Comparison of ENCODE assay signal across 21 cellular contexts in the genomic region with DNA sequence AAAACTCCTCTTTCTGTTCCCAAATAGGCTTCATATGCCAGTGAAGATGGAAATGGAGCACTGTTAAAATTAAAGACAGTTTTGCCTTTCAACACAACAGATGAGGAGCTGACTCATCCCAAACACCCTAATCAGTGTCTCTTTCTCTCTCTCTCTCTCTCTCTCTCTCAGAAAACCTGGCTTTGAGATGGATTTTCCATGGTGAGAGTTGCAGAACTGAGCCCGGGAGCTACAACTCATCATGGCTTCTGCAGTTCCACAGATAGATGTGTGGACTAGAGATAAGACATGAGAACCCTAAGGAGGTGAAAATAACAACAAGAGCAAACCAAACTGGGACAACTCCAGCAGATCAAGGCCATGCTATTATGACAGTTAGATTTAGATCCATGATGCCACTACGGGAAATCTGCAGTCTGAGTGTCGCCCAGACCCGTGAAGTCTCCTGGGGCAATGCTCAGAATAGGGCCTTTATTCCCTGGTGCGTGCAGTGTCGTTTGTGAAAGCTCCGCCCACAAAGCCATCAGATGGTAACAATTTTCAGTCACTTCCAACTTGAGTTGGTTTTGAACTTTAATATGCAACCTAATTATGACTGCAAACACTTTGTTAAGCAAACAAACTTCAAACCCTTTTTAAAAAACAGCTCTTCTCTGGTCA.
DNase-seq lines count a peak whose midpoint lies in the region; ATAC-seq, FAIRE-seq and TF ChIP-seq lines count a peak whose summit lies in the region.
"Had no signal": no experiment of that assay in that cellular context is flagged by ENCODE, and none has a peak within 500 bp of the region (broad histone marks: within the 10 kb centered on the region; RNA-seq: fewer than 3 reads in every experiment).

No MANE protein-coding gene starts in this region.

- no peaks in the 10 kb centered on the region for H3K9me3 ChIP-seq in OCI-LY7 (ENCODE audit: low read length)
- H3K9me3 ChIP-seq: HAP-1, stomach had no signal

- TF ChIP-seq CTCF in AG09309 (IDR thresholded peaks at IDR 0.05; ENCODE audit: control insufficient read depth, insufficient read depth, low read depth, low read length, missing control alignments) (no peak), OCI-LY7 (conservative IDR thresholded peaks at IDR 0.05; ENCODE audit: low read length) (no peak), nephron progenitor cell (IDR thresholded peaks at IDR 0.05) (no peak)

- H3K36me3 ChIP-seq in OCI-LY7 (ENCODE audit: insufficient read depth, low read length): no peaks in the 10 kb centered on the region
- H3K36me3 ChIP-seq: HAP-1, stomach had no signal

- peaks cover 7% of the 10 kb centered on the region for H3K36me3 Mint-ChIP-seq in nephron progenitor cell (ENCODE audit: low read depth)

- peak overlapping the region; percentile 35 for H3K4me2 ChIP-seq in OCI-LY7 (ENCODE audit: low read length)

- no peak overlapping the region for H3K27ac Mint-ChIP-seq in nephron progenitor cell
- H3K27ac Mint-ChIP-seq in stimulated activated naive CD8-positive, alpha-beta T cell treated with anti-CD3 and anti-CD28 coated beads, Interleukin-15, amount 100 ng/mL, for 72 hours: peak overlapping the region in 1 of 2 donors; percentile 27

- H3K9me2 ChIP-seq in OCI-LY7 (ENCODE audit: insufficient read depth, low read length): no peaks in the 10 kb centered on the region

- H4K20me1 ChIP-seq in OCI-LY7 (ENCODE audit: insufficient read depth, low read length): no peaks in the 10 kb centered on the region

- no peak overlapping the region for H3K4me3 Mint-ChIP-seq in nephron progenitor cell
- H3K4me3 Mint-ChIP-seq in stimulated activated naive CD8-positive, alpha-beta T cell treated with anti-CD3 and anti-CD28 coated beads, Interleukin-15, amount 100 ng/mL, for 72 hours: no peak overlapping the region
- H3K4me3 Mint-ChIP-seq: central memory CD8-positive, alpha-beta T cell had no signal

- no TSS peak for BruUV-seq in OCI-LY7 (replicated peaks; lab: Mats Ljungman, UMichigan)

- peak overlapping the region; percentile 77 for H2AFZ ChIP-seq in OCI-LY7 (ENCODE audit: low read length)

- no peak overlapping the region for H3K27ac ChIP-seq in OCI-LY7 (ENCODE audit: low read depth, low read length, poor library complexity, severe bottlenecking)
- H3K27ac ChIP-seq: stomach had no signal

- no peaks in the 10 kb centered on the region for H3K79me2 ChIP-seq in OCI-LY7 (ENCODE audit: insufficient read depth, low read depth, low read length)

- no peak overlapping the region for H3K4me3 ChIP-seq in AG09309 (ENCODE audit: control insufficient read depth, low read depth, low read length)
- no peak overlapping the region for H3K4me3 ChIP-seq in OCI-LY7 (ENCODE audit: low read depth, low read length, poor library complexity, severe bottlenecking)
- H3K4me3 ChIP-seq: HAP-1, stomach had no signal

- H3K4me1 Mint-ChIP-seq in nephron progenitor cell: peaks cover 5% of the 10 kb centered on the region
- H3K4me1 Mint-ChIP-seq in stimulated activated naive CD8-positive, alpha-beta T cell treated with anti-CD3 and anti-CD28 coated beads, Interleukin-15, amount 100 ng/mL, for 72 hours: peaks cover 8% of the 10 kb centered on the region
- H3K4me1 Mint-ChIP-seq: central memory CD8-positive, alpha-beta T cell had no signal

- ATAC-seq in HG02970 (IDR thresholded peaks at IDR 0.05; ENCODE audit: low FRiP score, unreplicated experiment): no peak
- no peak for ATAC-seq in stimulated activated naive CD8-positive, alpha-beta T cell treated with anti-CD3 and anti-CD28 coated beads, Interleukin-15, amount 100 ng/mL, for 72 hours

- DNase-seq in AG09309 (ENCODE audit: low read depth): peak; percentile 54
- no peak for DNase-seq in GM18507 (ENCODE audit: extremely low spot score, insufficient read length, low read depth)
- DNase-seq in OCI-LY7 (ENCODE audit: low spot score): peak; percentile 64
- DNase-seq in foreskin melanocyte: peak; percentile 19
- DNase-seq in nephron progenitor cell: no peak
- no peak for DNase-seq in posterior vena cava (ENCODE audit: low spot score)
- DNase-seq in stimulated activated naive CD8-positive, alpha-beta T cell treated with anti-CD3 and anti-CD28 coated beads, Interleukin-15, amount 100 ng/mL, for 72 hours: no peak
- DNase-seq: activated CD4-positive, alpha-beta T cell treated with anti-CD3 and anti-CD28 coated beads for 4 hours; activated CD8-positive, alpha-beta memory T cell treated with anti-CD3 and anti-CD28 coated beads, Interleukin-2, amount 50 U/mL, for 4 hours; activated gamma-delta T cell treated with Interleukin-2 at 50 U/mL for 16 hours; amniotic stem cell; effector CD4-positive, alpha-beta T cell; kidney glomerular epithelial cell; mesendoderm; NCI-H2029 treated with DMSO at 0.1 percent for 48 hours; NCI-H510A; stomach had no signal

- H3K4me1 ChIP-seq in OCI-LY7 (ENCODE audit: insufficient read depth, low read length, poor library complexity, severe bottlenecking): peaks cover 29% of the 10 kb centered on the region
- H3K4me1 ChIP-seq: stomach had no signal

- peak; percentile 66 for FAIRE-seq in GM18507 (lab: Jason Lieb, UNC)
- FAIRE-seq: urothelium cell line had no signal

- intact Hi-C loops in OCI-LY7 (cut with micrococcal nuclease; ENCODE audit: unreplicated experiment): no loop called here
- intact Hi-C loops in posterior vena cava (cut with DNase I): no loop called here

- POLR2A ChIA-PET in OCI-LY7 (lab: Charles Lee): interaction anchor here (0.6 to 2.2 kb wide), 7 partner anchors 9 to 343 kb away, joined by 3 to 7 read pairs (median 4); no protein-coding TSS in a partner anchor

- H3K27me3 Mint-ChIP-seq in nephron progenitor cell (ENCODE audit: low read depth, poor library complexity): peaks cover 2% of the 10 kb centered on the region
- H3K27me3 Mint-ChIP-seq in stimulated activated naive CD8-positive, alpha-beta T cell treated with anti-CD3 and anti-CD28 coated beads, Interleukin-15, amount 100 ng/mL, for 72 hours: peaks cover 29% of the 10 kb centered on the region
- H3K27me3 Mint-ChIP-seq: central memory CD8-positive, alpha-beta T cell had no signal

- CTCF ChIA-PET in OCI-LY7 (lab: Charles Lee; ENCODE audit: unreplicated experiment): no interaction called here

- peaks cover 26% of the 10 kb centered on the region for H3K9me3 Mint-ChIP-seq in nephron progenitor cell
- no peaks in the 10 kb centered on the region for H3K9me3 Mint-ChIP-seq in stimulated activated naive CD8-positive, alpha-beta T cell treated with anti-CD3 and anti-CD28 coated beads, Interleukin-15, amount 100 ng/mL, for 72 hours
- H3K9me3 Mint-ChIP-seq: central memory CD8-positive, alpha-beta T cell had no signal

Comparison
In these comparisons a context has a peak if more than half of its experiments do, and no peak if none do; other contexts are left out.
1. DNase-seq: peak in AG09309 (single experiment), OCI-LY7 (single experiment) and foreskin melanocyte (single experiment); none in GM18507 (single experiment), nephron progenitor cell (single experiment), posterior vena cava (single experiment) and stimulated activated naive CD8-positive, alpha-beta T cell treated with anti-CD3 and anti-CD28 coated beads, Interleukin-15, amount 100 ng/mL, for 72 hours (0 of 2).